ENCODE assay signal across 8 cellular contexts in the genomic region with DNA sequence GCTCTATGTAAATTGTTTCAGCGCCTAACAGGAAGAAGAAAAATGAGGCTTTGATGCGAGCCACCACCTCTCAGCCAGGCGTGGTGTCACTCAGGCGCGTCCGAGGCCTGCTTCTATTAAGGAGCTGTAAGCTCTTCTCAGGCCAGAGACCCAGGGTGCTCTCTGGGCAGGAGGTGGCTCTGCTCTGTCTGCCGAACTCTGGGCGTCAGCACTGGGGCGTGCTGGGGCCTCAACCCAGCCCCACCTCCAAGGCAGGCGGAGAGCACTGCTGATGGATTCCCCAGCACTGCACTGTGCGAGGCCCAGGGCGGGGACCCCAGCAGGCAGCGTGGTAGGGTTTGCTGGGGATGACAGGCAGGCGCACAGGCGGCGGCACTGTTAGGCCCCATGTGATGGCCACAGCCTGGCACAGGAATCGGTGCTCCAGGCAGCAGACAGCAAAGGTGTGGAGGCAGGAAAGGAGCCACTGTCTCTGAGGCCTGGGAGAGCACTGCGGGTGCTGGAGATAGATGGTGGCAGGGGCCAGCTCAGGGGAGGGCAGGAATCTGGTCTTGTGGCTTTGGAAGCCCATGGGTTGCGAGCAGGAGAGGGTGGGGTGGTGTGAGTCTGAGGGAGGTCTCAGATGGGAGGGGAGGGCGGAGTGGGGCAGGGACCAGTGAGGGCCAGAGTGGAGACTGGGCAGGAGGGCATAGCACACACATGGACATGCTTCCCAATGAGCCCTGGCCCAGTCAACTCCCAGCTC.
DNase-seq lines count a peak whose midpoint lies in the region; ATAC-seq and TF ChIP-seq lines count a peak whose summit lies in the region.

No MANE protein-coding gene starts in this region.

- H3K4me1 ChIP-seq in breast epithelium = peaks cover 7 to 22% of the 10 kb centered on the region in 2 donors

- no peaks in the 10 kb centered on the region for H3K36me3 ChIP-seq in breast epithelium

- H3K4me1 Mint-ChIP-seq in HFFc6 (ENCODE audit: low read depth) (peaks cover 28% of the 10 kb centered on the region), neural crest cell (peaks cover 83% of the 10 kb centered on the region)
- peaks cover 48% of the 10 kb centered on the region for H3K4me1 Mint-ChIP-seq in activated CD8-positive, alpha-beta T cell treated with anti-CD3 and anti-CD28 coated beads, Interleukin-2, amount 10 ng/mL, durations not matched to agents 7 days and 5 days (ENCODE audit: low read depth)

- DNase-seq in HFFc6 (no peak), neural crest cell (ENCODE audit: low read depth, low spot score) (no peak), MV-4-11 (lab: John Stamatoyannopoulos, UW) (no peak), RPMI8226 (no peak), breast epithelium (ENCODE audit: low spot score in 2 of 2) (no peak)
- DNase-seq in activated CD8-positive, alpha-beta T cell treated with anti-CD3 and anti-CD28 coated beads, Interleukin-2, amount 10 ng/mL, durations not matched to agents 7 days and 5 days = peak; percentile 35

- H3K9me3 Mint-ChIP-seq in HFFc6 (no peaks in the 10 kb centered on the region), neural crest cell (no peaks in the 10 kb centered on the region)
- H3K9me3 Mint-ChIP-seq in activated CD8-positive, alpha-beta T cell treated with anti-CD3 and anti-CD28 coated beads, Interleukin-2, amount 10 ng/mL, durations not matched to agents 7 days and 5 days (ENCODE audit: insufficient read depth) = no peaks in the 10 kb centered on the region

- H3K4me3 ChIP-seq in breast epithelium = no peak overlapping the region

- H3K36me3 Mint-ChIP-seq in HFFc6 (ENCODE audit: low read depth) (no peaks in the 10 kb centered on the region), neural crest cell (ENCODE audit: low read depth) (no peaks in the 10 kb centered on the region)
- peaks cover 3% of the 10 kb centered on the region for H3K36me3 Mint-ChIP-seq in activated CD8-positive, alpha-beta T cell treated with anti-CD3 and anti-CD28 coated beads, Interleukin-2, amount 10 ng/mL, durations not matched to agents 7 days and 5 days (ENCODE audit: low read depth)

- ATAC-seq in GM18519 (IDR thresholded peaks at IDR 0.05; ENCODE audit: low FRiP score, unreplicated experiment) = peak; percentile 41
- ATAC-seq in activated CD8-positive, alpha-beta T cell treated with anti-CD3 and anti-CD28 coated beads, Interleukin-2, amount 10 ng/mL, durations not matched to agents 7 days and 5 days = peak; percentile 27
- ATAC-seq in HG03196 (IDR thresholded peaks at IDR 0.05; ENCODE audit: unreplicated experiment) = no peak

- intact Hi-C loops in breast epithelium (cut with DNase I; ENCODE audit: low total_unique reads) = no loop called here

- POLR2A ChIA-PET in activated CD8-positive, alpha-beta T cell treated with anti-CD3 and anti-CD28 coated beads, Interleukin-2, amount 10 ng/mL, durations not matched to agents 7 days and 5 days (lab: Charles Lee) = interaction anchor here (1.2 kb wide), 1 partner anchor 18 kb away, joined by 3 read pairs; no protein-coding TSS in a partner anchor

- H3K4me3 Mint-ChIP-seq in HFFc6 (no peak overlapping the region), neural crest cell (peak overlapping the region; percentile 61)
- peak overlapping the region; percentile 12 for H3K4me3 Mint-ChIP-seq in activated CD8-positive, alpha-beta T cell treated with anti-CD3 and anti-CD28 coated beads, Interleukin-2, amount 10 ng/mL, durations not matched to agents 7 days and 5 days

- TF ChIP-seq POLR2A in breast epithelium (IDR thresholded peaks at IDR 0.05) = no peak

- H3K27ac ChIP-seq in breast epithelium = no peak overlapping the region

- H3K9me3 ChIP-seq in breast epithelium = no peaks in the 10 kb centered on the region

- H3K27me3 ChIP-seq in breast epithelium = no peaks in the 10 kb centered on the region

- H3K27ac Mint-ChIP-seq in HFFc6 (peak overlapping the region; percentile 73), neural crest cell (ENCODE audit: unreplicated experiment) (peak overlapping the region; percentile 86)
- peak overlapping the region; percentile 79 for H3K27ac Mint-ChIP-seq in activated CD8-positive, alpha-beta T cell treated with anti-CD3 and anti-CD28 coated beads, Interleukin-2, amount 10 ng/mL, durations not matched to agents 7 days and 5 days

- H3K27me3 Mint-ChIP-seq in HFFc6 (ENCODE audit: insufficient read depth) = peaks cover 7% of the 10 kb centered on the region
- H3K27me3 Mint-ChIP-seq in activated CD8-positive, alpha-beta T cell treated with anti-CD3 and anti-CD28 coated beads, Interleukin-2, amount 10 ng/mL, durations not matched to agents 7 days and 5 days (ENCODE audit: low read depth) = no peaks in the 10 kb centered on the region
- no peaks in the 10 kb centered on the region for H3K27me3 Mint-ChIP-seq in neural crest cell (ENCODE audit: low read depth)

- CTCF ChIA-PET in activated CD8-positive, alpha-beta T cell treated with anti-CD3 and anti-CD28 coated beads, Interleukin-2, amount 10 ng/mL, durations not matched to agents 7 days and 5 days (lab: Charles Lee) = interaction anchor here (1.5 kb wide), 1 partner anchor 94 kb away, joined by 3 read pairs; no protein-coding TSS in a partner anchor

- TF ChIP-seq CTCF in HFFc6 (IDR thresholded peaks at IDR 0.05) = no peak
- no peak for TF ChIP-seq CTCF in neural crest cell (conservative IDR thresholded peaks at IDR 0.05)
- TF ChIP-seq CTCF in breast epithelium (IDR thresholded peaks at IDR 0.05) = no peak
